In the genomic region with DNA sequence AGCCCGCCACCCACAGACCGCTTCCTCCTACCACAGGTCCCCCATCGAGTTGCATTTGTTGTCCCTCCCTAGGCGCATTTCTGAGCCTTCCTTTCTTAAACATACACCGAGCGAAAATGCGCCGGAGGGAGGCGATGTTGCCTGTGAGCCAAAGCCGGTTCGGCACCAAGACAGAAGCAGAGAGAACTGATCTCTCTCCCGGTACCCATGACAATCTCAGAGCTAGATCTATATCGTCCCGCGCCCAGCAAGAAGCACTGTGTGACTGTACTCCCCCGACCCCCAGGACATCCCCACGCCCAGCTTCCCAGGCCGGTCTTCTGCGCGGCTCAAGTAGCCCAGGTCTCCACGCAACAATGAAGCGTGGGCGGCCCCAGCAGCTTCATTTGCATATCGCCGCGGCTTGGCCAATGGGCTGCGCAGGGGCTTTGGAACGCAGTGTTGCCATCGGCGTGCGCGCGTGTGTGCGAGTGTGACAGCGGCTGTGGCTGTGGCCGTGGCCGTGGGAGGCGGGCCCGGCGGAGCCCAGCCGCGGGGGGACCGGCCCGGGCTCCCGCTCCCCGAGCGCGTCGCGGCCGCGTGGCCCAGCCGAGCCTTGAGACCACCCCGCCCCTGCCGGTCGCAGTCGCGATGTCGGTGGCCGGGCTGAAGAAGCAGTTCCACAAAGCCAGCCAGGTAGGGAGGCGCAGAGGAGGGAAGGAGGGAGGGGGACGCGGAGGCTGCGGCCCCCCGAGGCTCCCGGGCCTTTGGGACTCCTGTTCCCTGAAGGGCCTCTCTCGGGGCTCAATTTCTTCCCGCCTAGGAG, we compare ENCODE assay signal across 8 cellular contexts. TPM values are rescaled to one million over a fixed set of nuclear protein-coding genes. Genes with fewer than 3 reads are reported as not detected.
A peak's percentile ranks its signal among the peaks of the same experiment; 100 is the strongest.
DNase-seq lines count a peak whose midpoint lies in the region; ATAC-seq and FAIRE-seq lines count a peak whose summit lies in the region.

A gene with protein sequence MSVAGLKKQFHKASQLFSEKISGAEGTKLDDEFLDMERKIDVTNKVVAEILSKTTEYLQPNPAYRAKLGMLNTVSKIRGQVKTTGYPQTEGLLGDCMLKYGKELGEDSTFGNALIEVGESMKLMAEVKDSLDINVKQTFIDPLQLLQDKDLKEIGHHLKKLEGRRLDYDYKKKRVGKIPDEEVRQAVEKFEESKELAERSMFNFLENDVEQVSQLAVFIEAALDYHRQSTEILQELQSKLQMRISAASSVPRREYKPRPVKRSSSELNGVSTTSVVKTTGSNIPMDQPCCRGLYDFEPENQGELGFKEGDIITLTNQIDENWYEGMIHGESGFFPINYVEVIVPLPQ (plus strand): TSS at position 438 of the 805 bp plus-strand sequence. CDS start 193 bp downstream, at position 631.

- H3K36me3 ChIP-seq in stomach smooth muscle (ENCODE audit: control insufficient read depth in 2 of 2, insufficient read depth in 2 of 2, low read length in 2 of 2) = no peaks in the 10 kb centered on the region

- H3K36me3 Mint-ChIP-seq in activated CD4-positive, alpha-beta T cell treated with anti-CD3 and anti-CD28 coated beads for 36 hours (ENCODE audit: low read depth) = no peaks in the 10 kb centered on the region
- H3K36me3 Mint-ChIP-seq in activated naive CD4-positive, alpha-beta T cell treated with anti-CD3 and anti-CD28 coated beads, Interleukin-2, amount 50 U/mL, for 24 hours = no peaks in the 10 kb centered on the region
- no peaks in the 10 kb centered on the region for H3K36me3 Mint-ChIP-seq in natural killer cell treated with Interleukin-12 subunit alpha and Interleukin-12 subunit beta and Interleukin-15 and Interleukin-18, amount 100 ng/mL, for 72 hours

- H3K27me3 ChIP-seq in stomach smooth muscle (ENCODE audit: control insufficient read depth in 1 of 2, insufficient read depth in 2 of 2, low read length in 2 of 2) = peaks cover 0 to 3% of the 10 kb centered on the region in 2 donors

- POLR2A ChIA-PET in activated CD4-positive, alpha-beta T cell treated with anti-CD3 and anti-CD28 coated beads for 36 hours (lab: Charles Lee) = no interaction called here

- no peak within 1 kb of the TSS for H3K27ac ChIP-seq in stomach smooth muscle (ENCODE audit: low read length)

- peaks cover 9% of the 10 kb centered on the region for H3K4me1 ChIP-seq in stomach smooth muscle (ENCODE audit: control insufficient read depth, insufficient read depth, low read length)

- peak within 1 kb of the TSS in 1 of 2 donors; percentile 65 for H3K9ac ChIP-seq in stomach smooth muscle (ENCODE audit: low read length in 2 of 2)

- CTCF ChIA-PET in activated CD4-positive, alpha-beta T cell treated with anti-CD3 and anti-CD28 coated beads for 36 hours (lab: Charles Lee) = interaction anchor here (0.7 to 1.6 kb wide), 6 partner anchors 9 to 235 kb away, joined by 3 to 9 read pairs (median 3); no protein-coding TSS in a partner anchor

- H3K4me3 Mint-ChIP-seq in activated CD4-positive, alpha-beta T cell treated with anti-CD3 and anti-CD28 coated beads for 36 hours = peak within 1 kb of the TSS; percentile 62
- peak within 1 kb of the TSS; percentile 64 for H3K4me3 Mint-ChIP-seq in activated naive CD4-positive, alpha-beta T cell treated with anti-CD3 and anti-CD28 coated beads, Interleukin-2, amount 50 U/mL, for 24 hours
- peak within 1 kb of the TSS; percentile 51 for H3K4me3 Mint-ChIP-seq in natural killer cell treated with Interleukin-12 subunit alpha and Interleukin-12 subunit beta and Interleukin-15 and Interleukin-18, amount 100 ng/mL, for 72 hours

- FAIRE-seq in frontal cortex (lab: Jason Lieb, UNC) = no peak

- H3K4me3 ChIP-seq in stomach smooth muscle (ENCODE audit: low read length in 2 of 2) = peak within 1 kb of the TSS; percentile 72 to 84

- ATAC-seq in activated CD4-positive, alpha-beta T cell treated with anti-CD3 and anti-CD28 coated beads for 36 hours = peak; percentile 90
- ATAC-seq in natural killer cell treated with Interleukin-12 subunit alpha and Interleukin-12 subunit beta and Interleukin-15 and Interleukin-18, amount 100 ng/mL, for 72 hours = peak; percentile 85 to 95
- ATAC-seq in HG03097 (IDR thresholded peaks at IDR 0.05; ENCODE audit: low FRiP score, unreplicated experiment) = no peak

- intact Hi-C loops in activated CD4-positive, alpha-beta T cell treated with anti-CD3 and anti-CD28 coated beads for 36 hours (cut with DNase I, micrococcal nuclease) = no loop called here

- H3K9me3 Mint-ChIP-seq in activated CD4-positive, alpha-beta T cell treated with anti-CD3 and anti-CD28 coated beads for 36 hours (ENCODE audit: low read depth) = no peaks in the 10 kb centered on the region
- H3K9me3 Mint-ChIP-seq in activated naive CD4-positive, alpha-beta T cell treated with anti-CD3 and anti-CD28 coated beads, Interleukin-2, amount 50 U/mL, for 24 hours = no peaks in the 10 kb centered on the region
- no peaks in the 10 kb centered on the region for H3K9me3 Mint-ChIP-seq in natural killer cell treated with Interleukin-12 subunit alpha and Interleukin-12 subunit beta and Interleukin-15 and Interleukin-18, amount 100 ng/mL, for 72 hours

- no peaks in the 10 kb centered on the region for H3K9me3 ChIP-seq in stomach smooth muscle (ENCODE audit: control insufficient read depth in 2 of 2, low read length in 2 of 2)

- H3K27ac Mint-ChIP-seq in activated CD4-positive, alpha-beta T cell treated with anti-CD3 and anti-CD28 coated beads for 36 hours = no peak within 1 kb of the TSS
- no peak within 1 kb of the TSS for H3K27ac Mint-ChIP-seq in activated naive CD4-positive, alpha-beta T cell treated with anti-CD3 and anti-CD28 coated beads, Interleukin-2, amount 50 U/mL, for 24 hours
- H3K27ac Mint-ChIP-seq in natural killer cell treated with Interleukin-12 subunit alpha and Interleukin-12 subunit beta and Interleukin-15 and Interleukin-18, amount 100 ng/mL, for 72 hours = no peak within 1 kb of the TSS

- DNase-seq in activated CD4-positive, alpha-beta T cell treated with anti-CD3 and anti-CD28 coated beads for 36 hours = peak; percentile 85
- no peak for DNase-seq in activated CD4-positive, alpha-beta T cell treated with anti-CD3 and anti-CD28 coated beads for 1 hour
- DNase-seq in NCI-H748 treated with DMSO at 0.1 percent for 48 hours (lab: John Stamatoyannopoulos, UW) (peak; percentile 33), frontal cortex (ENCODE audit: low spot score in 2 of 2) (peak; percentile 67 to 75)
- peak; percentile 80 for DNase-seq in natural killer cell treated with Interleukin-12 subunit alpha and Interleukin-12 subunit beta and Interleukin-15 and Interleukin-18, amount 100 ng/mL, for 72 hours (ENCODE audit: low spot score)

- peaks cover 9% of the 10 kb centered on the region for H3K4me1 Mint-ChIP-seq in activated CD4-positive, alpha-beta T cell treated with anti-CD3 and anti-CD28 coated beads for 36 hours
- peaks cover 6% of the 10 kb centered on the region for H3K4me1 Mint-ChIP-seq in activated naive CD4-positive, alpha-beta T cell treated with anti-CD3 and anti-CD28 coated beads, Interleukin-2, amount 50 U/mL, for 24 hours
- peaks cover 5 to 8% of the 10 kb centered on the region in 2 donors for H3K4me1 Mint-ChIP-seq in natural killer cell treated with Interleukin-12 subunit alpha and Interleukin-12 subunit beta and Interleukin-15 and Interleukin-18, amount 100 ng/mL, for 72 hours (ENCODE audit: low read depth in 2 of 2)

- peaks cover 37% of the 10 kb centered on the region for H3K27me3 Mint-ChIP-seq in activated CD4-positive, alpha-beta T cell treated with anti-CD3 and anti-CD28 coated beads for 36 hours
- peaks cover 30% of the 10 kb centered on the region for H3K27me3 Mint-ChIP-seq in activated naive CD4-positive, alpha-beta T cell treated with anti-CD3 and anti-CD28 coated beads, Interleukin-2, amount 50 U/mL, for 24 hours
- peaks cover 31 to 43% of the 10 kb centered on the region in 2 donors for H3K27me3 Mint-ChIP-seq in natural killer cell treated with Interleukin-12 subunit alpha and Interleukin-12 subunit beta and Interleukin-15 and Interleukin-18, amount 100 ng/mL, for 72 hours

RNA-seq across cellular contexts. Expression of the gene that starts here (rescaled TPM):
- total RNA-seq in activated CD4-positive, alpha-beta T cell treated with anti-CD3 and anti-CD28 coated beads for 36 hours = not detected
- 187 TPM for total RNA-seq in frontal cortex
- total RNA-seq in natural killer cell treated with Interleukin-12 subunit alpha and Interleukin-12 subunit beta and Interleukin-15 and Interleukin-18, amount 100 ng/mL, for 72 hours = not detected

Comparison
In these comparisons a context has a peak if more than half of its experiments do, and no peak if none do; other contexts are left out.
1. RNA of the gene that starts here (total RNA-seq): 187 TPM in frontal cortex (single experiment); not detected in activated CD4-positive, alpha-beta T cell treated with anti-CD3 and anti-CD28 coated beads for 36 hours and not detected in natural killer cell treated with Interleukin-12 subunit alpha and Interleukin-12 subunit beta and Interleukin-15 and Interleukin-18, amount 100 ng/mL, for 72 hours; every median in the first group is over 100 times any median in the second.
2. Peak in DNase-seq and ATAC-seq in activated CD4-positive, alpha-beta T cell treated with anti-CD3 and anti-CD28 coated beads for 36 hours; RNA of the gene not detected or under 1 TPM.
3. Peak in DNase-seq and ATAC-seq in natural killer cell treated with Interleukin-12 subunit alpha and Interleukin-12 subunit beta and Interleukin-15 and Interleukin-18, amount 100 ng/mL, for 72 hours; RNA of the gene not detected or under 1 TPM.
4. Peak in every context shown above with its lines, with median percentiles within 50 percentile points of each other: H3K4me3 Mint-ChIP-seq.